8 cellular contexts compared by ENCODE assay signal in genomic region chr18:36187826-36188721, GRCh38. TPM values are rescaled to one million over a fixed set of nuclear protein-coding genes. Genes with fewer than 3 reads are reported as not detected.
DNase-seq lines count a peak whose midpoint lies in the region; ATAC-seq lines count a peak whose summit lies in the region.

No MANE protein-coding gene starts in this region.

- H3K9me3 ChIP-seq in CD4-positive, alpha-beta memory T cell (ENCODE audit: control insufficient read depth in 1 of 2, low read length in 2 of 2): no peaks in the 10 kb centered on the region
- no peaks in the 10 kb centered on the region for H3K9me3 ChIP-seq in stomach smooth muscle (ENCODE audit: control insufficient read depth in 2 of 2, low read length in 2 of 2)

- peaks cover 8% of the 10 kb centered on the region for H3K4me1 ChIP-seq in CD4-positive, alpha-beta memory T cell (ENCODE audit: insufficient read depth, low read length)
- peaks cover 10% of the 10 kb centered on the region for H3K4me1 ChIP-seq in stomach smooth muscle (ENCODE audit: control insufficient read depth, insufficient read depth, low read length)

- intact Hi-C loops in CD4-positive, alpha-beta memory T cell (cut with micrococcal nuclease): no loop called here

- no peaks in the 10 kb centered on the region for H3K36me3 ChIP-seq in CD4-positive, alpha-beta memory T cell (ENCODE audit: insufficient read depth, low read length)
- H3K36me3 ChIP-seq in stomach smooth muscle (ENCODE audit: control insufficient read depth in 2 of 2, insufficient read depth in 2 of 2, low read length in 2 of 2): no peaks in the 10 kb centered on the region

- peak overlapping the region; percentile 80 to 88 (median 82) for H3K4me3 Mint-ChIP-seq in CD4-positive, alpha-beta memory T cell

- POLR2A ChIA-PET in CD4-positive, alpha-beta memory T cell (lab: Charles Lee; ENCODE audit: partially characterized antibody): interaction anchor here (0.6 kb wide), 1 partner anchor 59 kb away, joined by 3 read pairs; the partner anchor contains the start of gene SLC39A6

- H3K27ac ChIP-seq in CD4-positive, alpha-beta memory T cell (ENCODE audit: low read depth, low read length): peak overlapping the region; percentile 22
- no peak overlapping the region for H3K27ac ChIP-seq in stomach smooth muscle (ENCODE audit: low read length)

- ATAC-seq in HG02763 (IDR thresholded peaks at IDR 0.05; ENCODE audit: unreplicated experiment): peak; percentile 4
- no peak for ATAC-seq in HG02798 (IDR thresholded peaks at IDR 0.05; ENCODE audit: poor library complexity, unreplicated experiment)
- no peak for ATAC-seq in GM21576 (IDR thresholded peaks at IDR 0.05; ENCODE audit: unreplicated experiment)

- no peaks in the 10 kb centered on the region for H3K9me3 Mint-ChIP-seq in CD4-positive, alpha-beta memory T cell

- peak overlapping the region in 3 of 7 donors; percentile 16 to 80 (median 32) for H3K27ac Mint-ChIP-seq in CD4-positive, alpha-beta memory T cell

- CTCF ChIA-PET in CD4-positive, alpha-beta memory T cell (lab: Charles Lee; ENCODE audit: partially characterized antibody): no interaction called here

- H3K4me3 ChIP-seq in CD4-positive, alpha-beta memory T cell (ENCODE audit: low read length in 2 of 2): peak overlapping the region; percentile 47 to 67
- peak overlapping the region; percentile 85 to 89 for H3K4me3 ChIP-seq in stomach smooth muscle (ENCODE audit: low read length in 2 of 2)

- H3K4me1 Mint-ChIP-seq in CD4-positive, alpha-beta memory T cell: peaks cover 2 to 9% (median 6%) of the 10 kb centered on the region in 4 donors

- peaks cover 3 to 5% of the 10 kb centered on the region in 2 donors for H3K27me3 Mint-ChIP-seq in CD4-positive, alpha-beta memory T cell

- H3K36me3 Mint-ChIP-seq in CD4-positive, alpha-beta memory T cell: peaks cover 0 to 4% of the 10 kb centered on the region in 2 donors

- DNase-seq in CD4-positive, alpha-beta memory T cell: no peak
- peak; percentile 77 for DNase-seq in amniotic epithelial cell (ENCODE audit: low read depth)
- peak; percentile 36 for DNase-seq in iPS-NIHi7 (ENCODE audit: extremely low spot score)
- DNase-seq in NCI-H2171 (lab: John Stamatoyannopoulos, UW): no peak

- no peaks in the 10 kb centered on the region for H3K27me3 ChIP-seq in CD4-positive, alpha-beta memory T cell (ENCODE audit: insufficient read depth, low read length)
- H3K27me3 ChIP-seq in stomach smooth muscle (ENCODE audit: control insufficient read depth in 1 of 2, insufficient read depth in 2 of 2, low read length in 2 of 2): peaks cover 0 to 6% of the 10 kb centered on the region in 2 donors

- peak overlapping the region; percentile 13 to 64 for H3K9ac ChIP-seq in stomach smooth muscle (ENCODE audit: low read length in 2 of 2)

RNA-seq across cellular contexts. Expression of gene MOCOS, which starts 0.8 kb away (rescaled TPM):
- total RNA-seq in CD4-positive, alpha-beta memory T cell: under 1 TPM in 1 of 2 experiments, not detected in 1; 0.12 TPM
- under 1 TPM in 1 of 2 donors, not detected in 1; 0.06 TPM for polyA plus RNA-seq in CD4-positive, alpha-beta memory T cell

RNA-seq across cellular contexts. Expression of gene ELP2, which starts 58.4 kb away (rescaled TPM):
- total RNA-seq in CD4-positive, alpha-beta memory T cell: 100 to 1,000 TPM; 139 to 143 TPM
- polyA plus RNA-seq in CD4-positive, alpha-beta memory T cell: 10 to 100 TPM; 76.3 to 81.3 TPM

RNA-seq across cellular contexts. Expression of gene SLC39A6, which starts 58.9 kb away (rescaled TPM):
- total RNA-seq in CD4-positive, alpha-beta memory T cell: 10 to 100 TPM; 18.9 to 19.7 TPM
- polyA plus RNA-seq in CD4-positive, alpha-beta memory T cell: 10 to 100 TPM; 35.4 to 41.8 TPM

Comparison
In these comparisons a context has a peak if more than half of its experiments do, and no peak if none do; other contexts are left out.
1. DNase-seq: peak in amniotic epithelial cell (single experiment) and iPS-NIHi7 (single experiment); none in CD4-positive, alpha-beta memory T cell (0 of 5) and NCI-H2171 (single experiment).